ENCODE assay signal across 9 cellular contexts in genomic region chr10:78045237-78045636, GRCh38. TPM values are rescaled to one million over a fixed set of nuclear protein-coding genes. Genes with fewer than 3 reads are reported as not detected.
DNase-seq lines count a peak whose midpoint lies in the region; ATAC-seq, FAIRE-seq and TF ChIP-seq lines count a peak whose summit lies in the region.
"Had no signal": no experiment of that assay in that cellular context is flagged by ENCODE, and none has a peak within 500 bp of the region (broad histone marks: within the 10 kb centered on the region; RNA-seq: fewer than 3 reads in every experiment).

No MANE protein-coding gene starts in this region.

- intact Hi-C loops in activated T-helper 2 cell treated with anti-CD3 and anti-CD28 coated beads, Interferon-gamma antibody, Interleukin-2, Interleukin-4, amounts not matched to agents 10 μg/mL and 5 μg/mL and 100 μg/mL, durations not matched to agents 14 hours and 24 hours and 36 hours (cut with micrococcal nuclease), result loop anchor here (5.0 kb wide), 2 partner anchors 377 to 1197 kb away; no protein-coding TSS in a partner anchor
- intact Hi-C loops in heart left ventricle (cut with DNase I), result loop anchor here in 9 of 10 donors (5.0 to 10.0 kb wide), 12 partner anchors 250 to 1157 kb away; partner anchors contain the start of gene ZMIZ1 (in 2 of the 9)
- intact Hi-C loops in HepG2 (cut with micrococcal nuclease; ENCODE audit: unreplicated experiment), result loop anchor here (5.0 to 10.0 kb wide), 4 partner anchors 260 to 1152 kb away; no protein-coding TSS in a partner anchor

- no peak overlapping the region for H3K4me3 Mint-ChIP-seq in activated T-helper 2 cell treated with anti-CD3 and anti-CD28 coated beads, Interferon-gamma antibody, Interleukin-2, Interleukin-4, amounts not matched to agents 10 μg/mL and 5 μg/mL and 100 μg/mL, durations not matched to agents 14 hours and 24 hours and 36 hours (ENCODE audit: low read depth)

- H3K9ac ChIP-seq in HepG2 (ENCODE audit: insufficient read depth, low read depth, low read length), result no peak overlapping the region

- CTCF ChIA-PET in HepG2 (lab: Yijun Ruan, JAX; ENCODE audit: low intra/inter-chr PET ratio, low total read pairs), result no interaction called here

- BruUV-seq in HepG2 (replicated peaks; lab: Mats Ljungman, UMichigan), result no TSS peak

- in situ Hi-C loops in HepG2 (cut with HindIII; ENCODE audit: extremely low pct_ligation_motif_present, low pct_unique_long_range_greater_than_20kb), result loop anchor here (5.0 kb wide), 1 partner anchor 122 kb away; no protein-coding TSS in a partner anchor

- POLR2A ChIA-PET in HepG2 (lab: Yijun Ruan, JAX), result interaction anchor here (1.1 kb wide), 1 partner anchor 8 kb away, joined by 3 read pairs; no protein-coding TSS in a partner anchor

- H3K27ac ChIP-seq in heart left ventricle, result no peak overlapping the region
- H3K27ac ChIP-seq in HepG2 (ENCODE audit: extremely low read length, insufficient read depth, low read length), result no peak overlapping the region

- H3K4me1 ChIP-seq in heart left ventricle (peaks cover 0 to 34% (median 8%) of the 10 kb centered on the region in 12 donors), HepG2 (ENCODE audit: insufficient read depth, low read length) (peaks cover 28% of the 10 kb centered on the region)

- H3K4me2 ChIP-seq in HepG2 (ENCODE audit: low read depth, low read length), result no peak overlapping the region

- peaks cover 28% of the 10 kb centered on the region for H3K36me3 Mint-ChIP-seq in activated T-helper 2 cell treated with anti-CD3 and anti-CD28 coated beads, Interferon-gamma antibody, Interleukin-2, Interleukin-4, amounts not matched to agents 10 μg/mL and 5 μg/mL and 100 μg/mL, durations not matched to agents 14 hours and 24 hours and 36 hours (ENCODE audit: low read depth)

- no peak overlapping the region for H2AFZ ChIP-seq in HepG2 (ENCODE audit: low read length)

- H3K27ac Mint-ChIP-seq in activated T-helper 2 cell treated with anti-CD3 and anti-CD28 coated beads, Interferon-gamma antibody, Interleukin-2, Interleukin-4, amounts not matched to agents 10 μg/mL and 5 μg/mL and 100 μg/mL, durations not matched to agents 14 hours and 24 hours and 36 hours, result peak overlapping the region; percentile 18

- no peak for TF ChIP-seq POLR2A in heart left ventricle (IDR thresholded peaks at IDR 0.05)
- no peak for TF ChIP-seq POLR2A in HepG2 (IDR thresholded peaks at IDR 0.05; ENCODE audit: insufficient read depth in 1 of 2, low read depth in 2 of 2, low read length in 2 of 2)

- H3K79me2 ChIP-seq in HepG2 (ENCODE audit: insufficient read depth, low read length), result no peaks in the 10 kb centered on the region

- FAIRE-seq in GM18507 (lab: Jason Lieb, UNC) (peak; percentile 64), HepG2 (lab: Jason Lieb, UNC) (no peak)

- H3K9me3 ChIP-seq in heart left ventricle (no peaks in the 10 kb centered on the region), HepG2 (ENCODE audit: low read length) (no peaks in the 10 kb centered on the region)

- peaks cover 27% of the 10 kb centered on the region for H4K20me1 ChIP-seq in HepG2 (ENCODE audit: insufficient read depth, low read length)

- no peaks in the 10 kb centered on the region for H3K9me3 Mint-ChIP-seq in activated T-helper 2 cell treated with anti-CD3 and anti-CD28 coated beads, Interferon-gamma antibody, Interleukin-2, Interleukin-4, amounts not matched to agents 10 μg/mL and 5 μg/mL and 100 μg/mL, durations not matched to agents 14 hours and 24 hours and 36 hours

- TF ChIP-seq CTCF in heart left ventricle (IDR thresholded peaks at IDR 0.05) (no peak), HepG2 (CRISPR knock-in tag; IDR thresholded peaks at IDR 0.05) (no peak)

- no peak for TF ChIP-seq RAD21 in HepG2 (CRISPR knock-in tag; IDR thresholded peaks at IDR 0.05)

- no peaks in the 10 kb centered on the region for H3K27me3 ChIP-seq in heart left ventricle
- H3K27me3 ChIP-seq in HepG2 (ENCODE audit: control insufficient read depth in 1 of 2, insufficient read depth in 2 of 2, low read length in 2 of 2), result no peaks in the 10 kb centered on the region

- H3K27me3 Mint-ChIP-seq in activated T-helper 2 cell treated with anti-CD3 and anti-CD28 coated beads, Interferon-gamma antibody, Interleukin-2, Interleukin-4, amounts not matched to agents 10 μg/mL and 5 μg/mL and 100 μg/mL, durations not matched to agents 14 hours and 24 hours and 36 hours (ENCODE audit: low read depth), result no peaks in the 10 kb centered on the region

- H3K4me3 ChIP-seq in heart left ventricle (no peak overlapping the region), HepG2 (replicated peaks in 1 of 3; ENCODE audit: insufficient read depth in 1 of 3, low read depth in 2 of 3, low read length in 3 of 3) (no peak overlapping the region)

- ATAC-seq in GM21381 (IDR thresholded peaks at IDR 0.05; ENCODE audit: unreplicated experiment) (peak; percentile 56), HG03342 (IDR thresholded peaks at IDR 0.05; ENCODE audit: unreplicated experiment) (peak; percentile 68), heart left ventricle (no peak), HepG2 (no peak)

- WGBS in heart left ventricle, 4 donors, result 86 to 90% (median 88%) methylated on average over 10 of the region's 10 CpGs
- 90% methylated on average over 10 of the region's 10 CpGs for WGBS in HepG2 (ENCODE audit: low lambda C conversion rate)

- TF ChIP-seq EP300 in HepG2 (IDR thresholded peaks at IDR 0.05; ENCODE audit: low read depth in 2 of 2, low read length in 2 of 2) (no peak), HepG2 (CRISPR knock-in tag; IDR thresholded peaks at IDR 0.05; ENCODE audit: borderline replicate concordance) (no peak)

- peaks cover 21% of the 10 kb centered on the region for H3K4me1 Mint-ChIP-seq in activated T-helper 2 cell treated with anti-CD3 and anti-CD28 coated beads, Interferon-gamma antibody, Interleukin-2, Interleukin-4, amounts not matched to agents 10 μg/mL and 5 μg/mL and 100 μg/mL, durations not matched to agents 14 hours and 24 hours and 36 hours (ENCODE audit: low read depth)

- H3K36me3 ChIP-seq in heart left ventricle (peaks cover 0 to 30% (median 27%) of the 10 kb centered on the region in 9 donors), HepG2 (replicated peaks in 1 of 2; ENCODE audit: control insufficient read depth in 1 of 2, insufficient read depth in 2 of 2, low read length in 2 of 2) (peaks cover 8 to 20% of the 10 kb centered on the region in 2 experiments; a peak in 4 of 5 replicates)

- no peak for DNase-seq in GM18507 (ENCODE audit: extremely low spot score, insufficient read length, low read depth)
- peak; percentile 15 for DNase-seq in activated T-helper 2 cell treated with anti-CD3 and anti-CD28 coated beads, Interferon-gamma antibody, Interleukin-2, Interleukin-4, amounts not matched to agents 10 μg/mL and 5 μg/mL and 100 μg/mL, durations not matched to agents 14 hours and 24 hours and 36 hours (ENCODE audit: low spot score)
- no peak for DNase-seq in heart left ventricle
- DNase-seq in NCI-H510A (lab: John Stamatoyannopoulos, UW), result no peak
- no peak for DNase-seq in NCI-H146 treated with DMSO at 0.1 percent for 48 hours (lab: John Stamatoyannopoulos, UW; ENCODE audit: unreplicated experiment)
- no peak for DNase-seq in HepG2 (ENCODE audit: low spot score)
- DNase-seq: NCI-H1436 had no signal

RNA-seq across cellular contexts. Expression of gene RPS24, which starts 11.6 kb away (rescaled TPM):
- 1,733 and 1,775 TPM in 2 replicates for total RNA-seq in activated T-helper 2 cell treated with anti-CD3 and anti-CD28 coated beads, Interferon-gamma antibody, Interleukin-2, Interleukin-4, amounts not matched to agents 10 μg/mL and 5 μg/mL and 100 μg/mL, durations not matched to agents 14 hours and 24 hours and 36 hours
- total RNA-seq in heart left ventricle (1,000 to 10,000 TPM in 2 of 9 donors, 100 to 1,000 TPM in 7; 683 to 1,164 (median 896) TPM), HepG2 (2016; rRNA removed; fragmentation: Illumina TruSeq; extraction: Trizol) (2,690 and 3,176 TPM in 2 replicates)
- polyA plus RNA-seq in heart left ventricle (1,000 to 10,000 TPM; 3,016 to 3,748 TPM), HepG2 (2011; rRNA removed) (2,639 and 3,319 TPM in 2 replicates)
- 3,443 and 3,899 TPM in 2 replicates for total RNA-seq in HepG2 (2016; cell fraction: cytosol; rRNA removed; fragmentation: Illumina TruSeq; extraction: Trizol; ENCODE audit: low read depth)
- total RNA-seq in HepG2 (2016; cell fraction: insoluble cytoplasmic fraction; rRNA removed; fragmentation: Illumina TruSeq; extraction: Trizol), result 2,643 and 3,338 TPM in 2 replicates
- total RNA-seq in HepG2 (2016; cell fraction: membrane; rRNA removed; fragmentation: Illumina TruSeq; extraction: Trizol), result 5,731 and 5,852 TPM in 2 replicates
- total RNA-seq in HepG2 (2016; cell fraction: nucleus; rRNA removed; fragmentation: Illumina TruSeq; extraction: Trizol), result 895 and 969 TPM in 2 replicates
- polyA plus RNA-seq in HepG2 (2011; cell fraction: cytosol; rRNA removed), result 3,964 and 5,129 TPM in 2 replicates
- polyA plus RNA-seq in HepG2 (2011; cell fraction: nucleus; rRNA removed), result 933 and 1,313 TPM in 2 replicates
- 4,478 and 4,556 TPM in 2 replicates for polyA plus RNA-seq in HepG2 (2012)
- 4,871 and 5,001 TPM in 2 replicates for polyA plus RNA-seq in HepG2 (2016; cell fraction: cytosol; fragmentation: Illumina TruSeq; extraction: Trizol; ENCODE audit: low read depth)
- polyA plus RNA-seq in HepG2 (2016; cell fraction: insoluble cytoplasmic fraction; fragmentation: Illumina TruSeq; extraction: Trizol; ENCODE audit: low read depth), result 3,512 and 4,058 TPM in 2 replicates
- polyA plus RNA-seq in HepG2 (2016; cell fraction: membrane; fragmentation: Illumina TruSeq; extraction: Trizol; ENCODE audit: low read depth), result 5,657 and 5,670 TPM in 2 replicates
- polyA plus RNA-seq in HepG2 (2016; cell fraction: nucleus; fragmentation: Illumina TruSeq; extraction: Trizol; ENCODE audit: insufficient read depth, low read depth), result 1,685 and 1,837 TPM in 2 replicates
- 161 and 446 TPM in 2 replicates for polyA minus RNA-seq in HepG2 (2011; rRNA and poly(A)+ RNA removed; ENCODE audit: low replicate concordance)
- polyA minus RNA-seq in HepG2 (2011; cell fraction: cytosol; rRNA and poly(A)+ RNA removed), result 641 and 802 TPM in 2 replicates
- polyA minus RNA-seq in HepG2 (2011; cell fraction: nucleus; rRNA and poly(A)+ RNA removed), result 344 and 614 TPM in 2 replicates

RNA-seq across cellular contexts. Expression of gene POLR3A, which starts 15.9 kb away (rescaled TPM):
- total RNA-seq in activated T-helper 2 cell treated with anti-CD3 and anti-CD28 coated beads, Interferon-gamma antibody, Interleukin-2, Interleukin-4, amounts not matched to agents 10 μg/mL and 5 μg/mL and 100 μg/mL, durations not matched to agents 14 hours and 24 hours and 36 hours, result 23.5 and 24.2 TPM in 2 replicates
- total RNA-seq in heart left ventricle (10 to 100 TPM in 3 of 9 donors, 1 to 10 TPM in 6; 7.9 to 12.9 (median 9.6) TPM), HepG2 (2016; rRNA removed; fragmentation: Illumina TruSeq; extraction: Trizol) (19.2 and 26.3 TPM in 2 replicates)
- polyA plus RNA-seq in heart left ventricle (1 to 10 TPM; 3.8 to 8.4 TPM), HepG2 (2011; rRNA removed) (13.2 and 13.6 TPM in 2 replicates)
- 6.3 TPM in 2 replicates for total RNA-seq in HepG2 (2016; cell fraction: cytosol; rRNA removed; fragmentation: Illumina TruSeq; extraction: Trizol; ENCODE audit: low read depth)
- 18.7 and 24.8 TPM in 2 replicates for total RNA-seq in HepG2 (2016; cell fraction: insoluble cytoplasmic fraction; rRNA removed; fragmentation: Illumina TruSeq; extraction: Trizol)
- 8.1 and 8.7 TPM in 2 replicates for total RNA-seq in HepG2 (2016; cell fraction: membrane; rRNA removed; fragmentation: Illumina TruSeq; extraction: Trizol)
- 26.9 and 33.4 TPM in 2 replicates for total RNA-seq in HepG2 (2016; cell fraction: nucleus; rRNA removed; fragmentation: Illumina TruSeq; extraction: Trizol)
- polyA plus RNA-seq in HepG2 (2011; cell fraction: cytosol; rRNA removed), result 10.1 and 11.6 TPM in 2 replicates
- polyA plus RNA-seq in HepG2 (2011; cell fraction: nucleus; rRNA removed), result 13.4 and 15.1 TPM in 2 replicates
- 13.5 and 15.5 TPM in 2 replicates for polyA plus RNA-seq in HepG2 (2012)
- 1.0 and 1.3 TPM in 2 replicates for polyA plus RNA-seq in HepG2 (2016; cell fraction: cytosol; fragmentation: Illumina TruSeq; extraction: Trizol; ENCODE audit: low read depth)
- polyA plus RNA-seq in HepG2 (2016; cell fraction: insoluble cytoplasmic fraction; fragmentation: Illumina TruSeq; extraction: Trizol; ENCODE audit: low read depth), result 19.3 and 20.6 TPM in 2 replicates
- 2.3 and 3.0 TPM in 2 replicates for polyA plus RNA-seq in HepG2 (2016; cell fraction: membrane; fragmentation: Illumina TruSeq; extraction: Trizol; ENCODE audit: low read depth)
- polyA plus RNA-seq in HepG2 (2016; cell fraction: nucleus; fragmentation: Illumina TruSeq; extraction: Trizol; ENCODE audit: insufficient read depth, low read depth), result 28.5 and 29.9 TPM in 2 replicates
- 29.5 and 34.2 TPM in 2 replicates for polyA minus RNA-seq in HepG2 (2011; rRNA and poly(A)+ RNA removed; ENCODE audit: low replicate concordance)
- 26.9 and 33.1 TPM in 2 replicates for polyA minus RNA-seq in HepG2 (2011; cell fraction: cytosol; rRNA and poly(A)+ RNA removed)
- 65.7 and 71.6 TPM in 2 replicates for polyA minus RNA-seq in HepG2 (2011; cell fraction: nucleus; rRNA and poly(A)+ RNA removed)

Comparison
In these comparisons a context has a peak if more than half of its experiments do, and no peak if none do; other contexts are left out.
1. ATAC-seq: peak in GM21381 (single experiment) and HG03342 (single experiment); none in heart left ventricle (0 of 4) and HepG2 (single experiment).